ENCODE assay signal across 12 cellular contexts in the genomic region with DNA sequence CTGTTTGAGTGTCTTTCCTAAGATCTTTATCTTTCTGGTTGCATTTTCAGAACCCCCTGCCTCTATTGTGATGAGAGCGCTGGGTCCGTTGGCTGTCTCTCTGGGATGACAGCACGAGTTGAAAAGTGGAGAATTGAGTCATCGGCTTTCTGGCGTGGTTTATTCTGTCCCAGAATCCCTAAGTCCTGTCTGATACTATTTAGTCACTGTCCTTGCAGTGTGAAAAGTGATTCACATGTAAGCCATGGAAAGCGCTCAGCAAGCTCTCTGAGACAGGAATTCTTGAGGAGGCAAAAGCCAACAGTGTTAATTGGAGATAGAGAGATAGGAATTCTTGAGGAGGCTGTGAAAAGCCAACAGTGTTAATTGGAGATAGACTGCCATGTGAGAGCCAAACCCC.
DNase-seq lines count a peak whose midpoint lies in the region; ATAC-seq and TF ChIP-seq lines count a peak whose summit lies in the region.
"Had no signal": no experiment of that assay in that cellular context is flagged by ENCODE, and none has a peak within 500 bp of the region (broad histone marks: within the 10 kb centered on the region; RNA-seq: fewer than 3 reads in every experiment).

No MANE protein-coding gene starts in this region.

- H3K27ac Mint-ChIP-seq in naive thymus-derived CD8-positive, alpha-beta T cell, result peak overlapping the region in 1 of 10 donors; percentile 41
- H3K27ac Mint-ChIP-seq: T-helper 2 cell treated with Interferon-gamma antibody and Interleukin-4, amounts not matched to agents 5 μg/mL and 100 μg/mL, for 36 hours had no signal

- no peak overlapping the region for H3K4me2 ChIP-seq in mesendoderm (ENCODE audit: low read length)

- POLR2A ChIA-PET in naive thymus-derived CD8-positive, alpha-beta T cell (lab: Charles Lee), result no interaction called here

- intact Hi-C loops in thyroid gland (cut with DNase I), result no loop called here

- no peak for TF ChIP-seq POLR2A in thyroid gland (IDR thresholded peaks at IDR 0.05)

- no peak overlapping the region for H3K4me3 Mint-ChIP-seq in naive thymus-derived CD8-positive, alpha-beta T cell
- H3K4me3 Mint-ChIP-seq: T-helper 2 cell treated with Interferon-gamma antibody and Interleukin-4, amounts not matched to agents 5 μg/mL and 100 μg/mL, for 36 hours had no signal

- H4K8ac ChIP-seq in mesendoderm (ENCODE audit: low read depth, low read length), result peak overlapping the region; percentile 76

- no peak overlapping the region for H3K18ac ChIP-seq in mesendoderm (ENCODE audit: low read length)

- H2AK5ac ChIP-seq in mesendoderm (ENCODE audit: low read length), result no peak overlapping the region

- no peak overlapping the region for H4K5ac ChIP-seq in mesendoderm (ENCODE audit: low read length)

- ATAC-seq in naive thymus-derived CD8-positive, alpha-beta T cell, result no peak
- ATAC-seq: pancreas had no signal

- peak overlapping the region; percentile 71 for H3K27ac ChIP-seq in mesendoderm (ENCODE audit: low read depth, low read length)
- H3K27ac ChIP-seq in thyroid gland, result no peak overlapping the region
- H3K27ac ChIP-seq: pancreas had no signal

- no peaks in the 10 kb centered on the region for H3K27me3 ChIP-seq in mesendoderm (ENCODE audit: insufficient read depth, low read length, poor library complexity)
- H3K27me3 ChIP-seq in thyroid gland, result no peaks in the 10 kb centered on the region
- H3K27me3 ChIP-seq: pancreas had no signal

- no peaks in the 10 kb centered on the region for H3K27me3 Mint-ChIP-seq in naive thymus-derived CD8-positive, alpha-beta T cell

- TF ChIP-seq CTCF in AG10803 (conservative IDR thresholded peaks at IDR 0.05; ENCODE audit: low read length), result no peak
- TF ChIP-seq CTCF in thyroid gland (IDR thresholded peaks at IDR 0.05), result no peak

- H3K4me1 ChIP-seq in mesendoderm (ENCODE audit: control insufficient read depth, low read depth, low read length), result peaks cover 22% of the 10 kb centered on the region
- peaks cover 0 to 4% of the 10 kb centered on the region in 2 donors for H3K4me1 ChIP-seq in thyroid gland
- H3K4me1 ChIP-seq: pancreas had no signal

- WGBS in mesendoderm (ENCODE audit: extremely low coverage, insufficient coverage, low lambda C conversion rate), result no CpG with 5 or more reads among the region's 6 CpGs
- 81 to 84% methylated on average over 6 of the region's 6 CpGs for WGBS in thyroid gland, 2 donors

- no peak overlapping the region for H2BK120ac ChIP-seq in mesendoderm (ENCODE audit: low read depth, low read length)

- H3K4me3 ChIP-seq in AG10803 (ENCODE audit: low read length) (peak overlapping the region; percentile 5; the same call in 1 of the 2 replicates), mesendoderm (ENCODE audit: low read length) (no peak overlapping the region), thyroid gland (replicated peaks in 1 of 3) (no peak overlapping the region)
- H3K4me3 ChIP-seq: pancreas had no signal

- H3K9ac ChIP-seq in mesendoderm (ENCODE audit: low read length), result no peak overlapping the region

- H3K79me1 ChIP-seq in mesendoderm (ENCODE audit: low read length), result peaks cover 2% of the 10 kb centered on the region

- peaks cover 30 to 92% (median 58%) of the 10 kb centered on the region in 4 donors for H3K4me1 Mint-ChIP-seq in naive thymus-derived CD8-positive, alpha-beta T cell

- no peaks in the 10 kb centered on the region for H3K79me2 ChIP-seq in mesendoderm (ENCODE audit: control insufficient read depth, insufficient read depth, low read length)

- H3K56ac ChIP-seq in mesendoderm (ENCODE audit: low read length), result no peak overlapping the region

- H3K23ac ChIP-seq in mesendoderm (ENCODE audit: low read length), result no peak overlapping the region

- no peaks in the 10 kb centered on the region for H3K9me3 Mint-ChIP-seq in naive thymus-derived CD8-positive, alpha-beta T cell

- no peaks in the 10 kb centered on the region for H3K9me3 ChIP-seq in thyroid gland
- H3K9me3 ChIP-seq: pancreas had no signal

- no peak overlapping the region for H2BK5ac ChIP-seq in mesendoderm (ENCODE audit: low read length)

- H3K4ac ChIP-seq in mesendoderm (ENCODE audit: low read depth, low read length), result no peak overlapping the region

- H2BK15ac ChIP-seq in mesendoderm (replicated peaks; ENCODE audit: low read depth), result no peak overlapping the region

- DNase-seq in AG10803 (ENCODE audit: low read depth) (peak; percentile 83), HCEC 1CT (peak; percentile 63), amniotic epithelial cell (ENCODE audit: low read depth) (peak; percentile 64), mesendoderm (peak; percentile 99), cerebellar nuclear complex (lab: John Stamatoyannopoulos, UW) (no peak), thyroid gland (no peak), AML-193 (lab: John Stamatoyannopoulos, UW) (no peak)
- no peak for DNase-seq in naive thymus-derived CD8-positive, alpha-beta T cell
- DNase-seq: amygdala, GDM1, pancreas had no signal

- H3K36me3 ChIP-seq in mesendoderm (ENCODE audit: control insufficient read depth, insufficient read depth, low read length) (no peaks in the 10 kb centered on the region), thyroid gland (no peaks in the 10 kb centered on the region)
- H3K36me3 ChIP-seq: pancreas had no signal

- no peaks in the 10 kb centered on the region for H3K36me3 Mint-ChIP-seq in naive thymus-derived CD8-positive, alpha-beta T cell

Comparison
In these comparisons a context has a peak if more than half of its experiments do, and no peak if none do; other contexts are left out.
1. DNase-seq: peak in AG10803 (single experiment), HCEC 1CT (single experiment), amniotic epithelial cell (single experiment) and mesendoderm (single experiment); none in cerebellar nuclear complex (0 of 2), thyroid gland (0 of 2), AML-193 (0 of 2) and naive thymus-derived CD8-positive, alpha-beta T cell (0 of 10).